ENCODE assay signal across 7 cellular contexts in genomic region chr1:248427851-248428533, GRCh38.
DNase-seq lines count a peak whose midpoint lies in the region; ATAC-seq and FAIRE-seq lines count a peak whose summit lies in the region.
"Not testable (repeated sequence)": the region's sequence is repeated elsewhere in the genome, so short reads cannot be mapped to it uniquely, and the experiment has no call there.

No MANE protein-coding gene starts in this region.

- ATAC-seq in GM18511 (IDR thresholded peaks at IDR 0.05; ENCODE audit: unreplicated experiment), result peak; percentile 99
- peak; percentile 89 for ATAC-seq in GM21390 (IDR thresholded peaks at IDR 0.05; ENCODE audit: unreplicated experiment)
- ATAC-seq in HG02610 (IDR thresholded peaks at IDR 0.05; ENCODE audit: unreplicated experiment), result peak; percentile 93
- ATAC-seq in HG03025 (IDR thresholded peaks at IDR 0.05; ENCODE audit: low FRiP score, unreplicated experiment), result peak; percentile 97
- peak; percentile 95 for ATAC-seq in HG03342 (IDR thresholded peaks at IDR 0.05; ENCODE audit: unreplicated experiment)

- FAIRE-seq in GM19239 (lab: Jason Lieb, UNC), result peak; percentile 100

- in situ Hi-C loops in KBM-7 (cut with MboI; ENCODE audit: low pct_unique_long_range_greater_than_20kb, low sequenced_read_pairs), result not testable (repeated sequence)

- DNase-seq in GM19239 (ENCODE audit: insufficient read length, low spot score), result not testable (repeated sequence)
- peak; percentile 5 for DNase-seq in KBM-7
